Comparison of ENCODE assay signal across 10 cellular contexts in the genomic region with DNA sequence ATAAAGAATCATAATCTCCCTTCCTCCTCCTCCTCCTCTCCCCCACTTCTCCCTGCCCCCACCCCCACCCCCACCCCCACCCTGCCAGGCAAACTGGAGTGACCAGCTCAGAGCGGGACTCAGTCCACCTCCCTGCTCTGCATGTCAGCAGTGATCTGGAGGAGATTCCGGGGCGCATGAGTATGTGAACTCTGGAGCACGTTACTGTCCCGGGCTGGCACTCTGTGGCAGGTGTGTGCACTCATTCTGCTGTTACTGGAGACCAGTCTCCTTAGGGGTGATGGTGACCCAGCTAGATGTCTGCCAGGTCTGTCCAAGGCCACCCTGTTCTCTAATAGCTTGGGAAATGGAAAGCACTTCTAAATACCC. TPM values are rescaled to one million over a fixed set of nuclear protein-coding genes. Genes with fewer than 3 reads are reported as not detected.
DNase-seq lines count a peak whose midpoint lies in the region; ATAC-seq and TF ChIP-seq lines count a peak whose summit lies in the region.
"Had no signal": no experiment of that assay in that cellular context is flagged by ENCODE, and none has a peak within 500 bp of the region (broad histone marks: within the 10 kb centered on the region; RNA-seq: fewer than 3 reads in every experiment).

No MANE protein-coding gene starts in this region.

- peak overlapping the region; percentile 42; the same call in 1 of the 2 replicates for H3K27ac Mint-ChIP-seq in HFFc6

- H3K4me1 Mint-ChIP-seq in HFFc6 (ENCODE audit: low read depth): peaks cover 48% of the 10 kb centered on the region

- H3K27me3 ChIP-seq in breast epithelium (no peaks in the 10 kb centered on the region), lower lobe of right lung (ENCODE audit: low read depth) (no peaks in the 10 kb centered on the region)
- H3K27me3 ChIP-seq: SJCRH30 had no signal

- H3K9me3 Mint-ChIP-seq in HFFc6: no peaks in the 10 kb centered on the region

- H3K9me3 ChIP-seq in breast epithelium (no peaks in the 10 kb centered on the region), lower lobe of right lung (no peaks in the 10 kb centered on the region)
- H3K9me3 ChIP-seq: SJCRH30 had no signal

- no peaks in the 10 kb centered on the region; the same call in 1 of the 2 replicates for H3K36me3 Mint-ChIP-seq in HFFc6 (ENCODE audit: low read depth)

- DNase-seq in HFFc6 (no peak), breast epithelium (ENCODE audit: low spot score in 2 of 2) (no peak), lower lobe of right lung (no peak), NCI-H1417 (lab: John Stamatoyannopoulos, UW) (no peak), KG1 (lab: John Stamatoyannopoulos, UW) (no peak), DMS79 treated with DMSO at 0.1 percent for 48 hours (lab: John Stamatoyannopoulos, UW) (no peak)
- DNase-seq: NCI-H1048 had no signal

- H3K4me3 ChIP-seq in breast epithelium (peak overlapping the region in 1 of 3 donors; percentile 47), lower lobe of right lung (no peak overlapping the region), skin epidermis (no peak overlapping the region)
- H3K4me3 ChIP-seq: SJCRH30 had no signal

- H3K4me3 Mint-ChIP-seq in HFFc6: no peak overlapping the region

- H3K27ac ChIP-seq in breast epithelium: peak overlapping the region; percentile 66 to 80
- H3K27ac ChIP-seq in lower lobe of right lung: peak overlapping the region; percentile 63
- peak overlapping the region in 15 of 21 experiments; percentile 1 to 69 (median 45) for H3K27ac ChIP-seq in skin epidermis
- H3K27ac ChIP-seq: SJCRH30 had no signal

- TF ChIP-seq CTCF in HFFc6 (IDR thresholded peaks at IDR 0.05): no peak
- TF ChIP-seq CTCF in breast epithelium (IDR thresholded peaks at IDR 0.05): no peak
- TF ChIP-seq CTCF in lower lobe of right lung (IDR thresholded peaks at IDR 0.05): no peak

- H3K36me3 ChIP-seq in breast epithelium (no peaks in the 10 kb centered on the region), lower lobe of right lung (no peaks in the 10 kb centered on the region)

- TF ChIP-seq POLR2A in breast epithelium (IDR thresholded peaks at IDR 0.05): no peak

- H3K4me1 ChIP-seq in breast epithelium (peaks cover 15 to 53% of the 10 kb centered on the region in 2 donors), lower lobe of right lung (peaks cover 73% of the 10 kb centered on the region)

- intact Hi-C loops in breast epithelium (cut with DNase I; ENCODE audit: low total_unique reads) (no loop called here), lower lobe of right lung (cut with DNase I) (no loop called here)

- ATAC-seq in lower lobe of right lung: peak; percentile 6 to 20
- no peak for ATAC-seq in HG03095 (IDR thresholded peaks at IDR 0.05; ENCODE audit: unreplicated experiment)

- no peaks in the 10 kb centered on the region; the same call in 1 of the 2 replicates for H3K27me3 Mint-ChIP-seq in HFFc6 (ENCODE audit: insufficient read depth)

RNA-seq across cellular contexts. Expression of gene MARK2, which starts 33.9 kb away (rescaled TPM):
- total RNA-seq in HFFc6 (2021; fragmentation: NEBNext Ultra II Directional; extraction: Animal tissue kit (Norgen Biotek cat#: 25700)): 10 to 100 TPM; 26.4 to 29.9 (median 27.9) TPM
- total RNA-seq in breast epithelium (10 to 100 TPM; 12.6 to 34.0 (median 22.3) TPM), lower lobe of right lung (44.9 TPM)

RNA-seq across cellular contexts. Expression of gene RCOR2, which starts 44.1 kb away (rescaled TPM):
- total RNA-seq in HFFc6 (2021; fragmentation: NEBNext Ultra II Directional; extraction: Animal tissue kit (Norgen Biotek cat#: 25700)): under 1 TPM; 0.34 to 0.72 (median 0.41) TPM
- under 1 TPM; 0.16 to 0.33 (median 0.29) TPM for total RNA-seq in breast epithelium
- total RNA-seq in lower lobe of right lung: 0.18 TPM

RNA-seq across cellular contexts. Expression of gene SPINDOC, which starts 59.6 kb away (rescaled TPM):
- 10 to 100 TPM; 24.7 to 31.7 (median 29.5) TPM for total RNA-seq in HFFc6 (2021; fragmentation: NEBNext Ultra II Directional; extraction: Animal tissue kit (Norgen Biotek cat#: 25700))
- total RNA-seq in breast epithelium: 10 to 100 TPM in 2 of 3 donors, 1 to 10 TPM in 1; 4.8 to 13.8 (median 12.1) TPM
- 21.7 TPM for total RNA-seq in lower lobe of right lung
